In genomic region chr4:4859010-4859798, GRCh38 we compare ENCODE assay signal across 8 cellular contexts. TPM values are rescaled to one million over a fixed set of nuclear protein-coding genes. Genes with fewer than 3 reads are reported as not detected.
A peak's percentile ranks its signal among the peaks of the same experiment; 100 is the strongest.
DNase-seq lines count a peak whose midpoint lies in the region; ATAC-seq and TF ChIP-seq lines count a peak whose summit lies in the region.

TSS of gene MSX1 (plus strand) at chr4:4859665. CDS start at chr4:4859900, 235 bp downstream.

- no peak for TF ChIP-seq CTCF in C4-2B (conservative IDR thresholded peaks at IDR 0.05)
- no peak for TF ChIP-seq CTCF in neural crest cell (conservative IDR thresholded peaks at IDR 0.05)
- TF ChIP-seq CTCF in type B pancreatic cell (conservative IDR thresholded peaks at IDR 0.05), result no peak

- DNase-seq in NCI-H345 treated with DMSO at 0.1 percent for 48 hours (lab: John Stamatoyannopoulos, UW; ENCODE audit: unreplicated experiment) (peak; percentile 35), globus pallidus (ENCODE audit: low spot score) (peak; percentile 84), neural crest cell (ENCODE audit: low read depth, low spot score) (peak; percentile 81), type B pancreatic cell (ENCODE audit: extremely low spot score, unreplicated experiment) (no peak)
- DNase-seq in activated T-helper 9 cell treated with anti-CD3 and anti-CD28 coated beads, Interleukin-2, amount 50 U/mL, for 16 hours (ENCODE audit: low read depth), result peak; percentile 11

- no peaks in the 10 kb centered on the region for H3K9me3 Mint-ChIP-seq in neural crest cell
- H3K9me3 Mint-ChIP-seq in type B pancreatic cell, result no peaks in the 10 kb centered on the region

- H3K27me3 Mint-ChIP-seq in neural crest cell (ENCODE audit: low read depth), result peaks cover 91% of the 10 kb centered on the region
- peaks cover 86% of the 10 kb centered on the region for H3K27me3 Mint-ChIP-seq in type B pancreatic cell

- H3K36me3 Mint-ChIP-seq in neural crest cell (ENCODE audit: low read depth) (no peaks in the 10 kb centered on the region), type B pancreatic cell (peaks cover 17% of the 10 kb centered on the region)

- peak within 1 kb of the TSS; percentile 72 for H3K27ac ChIP-seq in C4-2B

- peaks cover 61% of the 10 kb centered on the region for H3K4me1 Mint-ChIP-seq in neural crest cell
- peaks cover 36% of the 10 kb centered on the region for H3K4me1 Mint-ChIP-seq in type B pancreatic cell (ENCODE audit: unreplicated experiment)

- H3K4me3 Mint-ChIP-seq in neural crest cell (peak within 1 kb of the TSS; percentile 90), type B pancreatic cell (peak within 1 kb of the TSS; percentile 98)

- ATAC-seq in GM18867 (IDR thresholded peaks at IDR 0.05; ENCODE audit: unreplicated experiment) (peak; percentile 98), HG03045 (IDR thresholded peaks at IDR 0.05; ENCODE audit: unreplicated experiment) (peak; percentile 88)

- no peak within 1 kb of the TSS for H3K27ac Mint-ChIP-seq in neural crest cell (ENCODE audit: unreplicated experiment)
- peak within 1 kb of the TSS; percentile 80 for H3K27ac Mint-ChIP-seq in type B pancreatic cell

RNA-seq across cellular contexts. Expression of gene MSX1, which starts in this region (rescaled TPM):
- 2.2 and 2.5 TPM in 2 replicates for total RNA-seq in neural crest cell
- 7.4 and 67.3 TPM in 2 replicates for total RNA-seq in type B pancreatic cell (ENCODE audit: low replicate concordance)
